10 cellular contexts compared by ENCODE assay signal in the genomic region with DNA sequence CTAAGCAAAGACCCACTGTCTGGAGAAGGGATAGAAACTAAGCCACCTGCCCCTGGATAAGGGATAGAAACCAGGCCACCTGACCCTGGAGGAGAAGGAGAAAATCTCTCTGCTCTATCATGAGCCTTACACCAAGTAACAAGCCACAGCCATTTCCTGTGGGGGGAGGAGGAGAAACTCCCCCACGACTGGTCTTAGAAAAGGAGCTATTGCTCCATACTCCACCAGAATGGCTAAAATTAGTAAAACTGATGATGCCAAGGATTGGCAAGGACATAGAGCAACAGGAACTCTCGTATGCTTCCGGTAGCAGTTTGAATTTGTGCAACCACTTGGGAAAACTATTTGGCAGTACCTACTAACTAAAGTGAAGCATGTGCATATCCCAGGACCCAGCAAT.
DNase-seq lines count a peak whose midpoint lies in the region; ATAC-seq lines count a peak whose summit lies in the region.
"Had no signal": no experiment of that assay in that cellular context is flagged by ENCODE, and none has a peak within 500 bp of the region (broad histone marks: within the 10 kb centered on the region; RNA-seq: fewer than 3 reads in every experiment).

No MANE protein-coding gene starts in this region.

- intact Hi-C loops in posterior vena cava (cut with DNase I): no loop called here

- DNase-seq in GM04504 (ENCODE audit: low read depth) (peak; percentile 47), RPMI7951 (ENCODE audit: low read depth) (peak; percentile 61), glomerular visceral epithelial cell (ENCODE audit: extremely low spot score) (peak; percentile 4), stromal cell of bone marrow (ENCODE audit: low read depth) (peak; percentile 69), NCI-H2196 treated with DMSO at 0.1 percent for 48 hours (lab: John Stamatoyannopoulos, UW; ENCODE audit: unreplicated experiment) (no peak), posterior vena cava (ENCODE audit: low spot score) (no peak)
- DNase-seq: activated gamma-delta T cell treated with Interleukin-2 at 50 U/mL for 16 hours; stimulated activated CD4-positive, alpha-beta T cell treated with anti-CD3 and anti-CD28 coated beads, Interleukin-1b, Interleukin-23, amount 100 ng/mL, for 48 hours; stimulated activated naive B cell treated with anti-CD40 and anti-IgM and Interleukin-4, amounts not matched to agents 10 μg/mL and 1 μg/mL and 100 μg/mL, for 72 hours had no signal

- no peak for ATAC-seq in HG02938 (IDR thresholded peaks at IDR 0.05; ENCODE audit: unreplicated experiment)
- ATAC-seq: stimulated activated naive B cell treated with anti-CD40 and anti-IgM and Interleukin-4, amounts not matched to agents 10 μg/mL and 1 μg/mL and 100 μg/mL, for 72 hours had no signal

Comparison
In these comparisons a context has a peak if more than half of its experiments do, and no peak if none do; other contexts are left out.
1. DNase-seq: peak in GM04504 (single experiment), RPMI7951 (single experiment), glomerular visceral epithelial cell (single experiment) and stromal cell of bone marrow (single experiment); none in NCI-H2196 treated with DMSO at 0.1 percent for 48 hours (single experiment) and posterior vena cava (single experiment).